23 cellular contexts compared by ENCODE assay signal in genomic region chr14:74412753-74413152, GRCh38. TPM values are rescaled to one million over a fixed set of nuclear protein-coding genes. Genes with fewer than 3 reads are reported as not detected.
"Had no signal": no experiment of that assay in that cellular context is flagged by ENCODE, and none has a peak within 500 bp of the region (broad histone marks: within the 10 kb centered on the region; RNA-seq: fewer than 3 reads in every experiment).

No MANE protein-coding gene starts in this region.

- H3K27ac ChIP-seq: SJCRH30 had no signal

- DNase-seq: KBM-7, MV-4-11, NCI-H1048, NCI-H1105, NCI-H1417 treated with DMSO at 0.1 percent for 48 hours, NCI-H146, NCI-H1694 treated with DMSO at 0.1 percent for 48 hours, NCI-H1930, NCI-H2107, NCI-H2171, NCI-H226, NCI-H446, NCI-H510A, NCI-H524 treated with DMSO at 0.1 percent for 48 hours, NCI-H69, NCI-H774, RPMI8226, SHP77 treated with DMSO at 0.1 percent for 48 hours, SJCRH30 had no signal

- H3K9me3 ChIP-seq: SJCRH30 had no signal

- FAIRE-seq: RCC 7860 had no signal

- H3K36me3 ChIP-seq: SJCRH30 had no signal

- H3K4me3 ChIP-seq: SJCRH30 had no signal

RNA-seq across cellular contexts. Expression of gene SYNDIG1L, which starts 13.3 kb away (rescaled TPM):
- total RNA-seq: HT-29, LHCN-M2, MCF 10A, SJCRH30 had no signal
